Comparison of ENCODE assay signal across 15 cellular contexts in genomic region chr10:17061418-17061817, GRCh38.
DNase-seq lines count a peak whose midpoint lies in the region; ATAC-seq and TF ChIP-seq lines count a peak whose summit lies in the region.
"Had no signal": no experiment of that assay in that cellular context is flagged by ENCODE, and none has a peak within 500 bp of the region (broad histone marks: within the 10 kb centered on the region; RNA-seq: fewer than 3 reads in every experiment).

No MANE protein-coding gene starts in this region.

- CTCF ChIA-PET in HEK293 (lab: Yijun Ruan, JAX) = interaction anchor here (1.2 kb wide), 1 partner anchor 176 kb away, joined by 3 read pairs; no protein-coding TSS in a partner anchor

- H3K27ac ChIP-seq in HEK293 (ENCODE audit: extremely low read depth, low read depth, low read length) = no peak overlapping the region
- H3K27ac ChIP-seq: right atrium auricular region had no signal

- peak overlapping the region; percentile 37 for H3K27ac Mint-ChIP-seq in T-helper 17 cell
- H3K27ac Mint-ChIP-seq: CD4-positive, alpha-beta T cell; T-cell had no signal

- H3K4me1 Mint-ChIP-seq in T-helper 17 cell = peaks cover 6% of the 10 kb centered on the region

- H3K4me1 ChIP-seq in HEK293 (ENCODE audit: control insufficient read depth, insufficient read depth, low read length) (peaks cover 27% of the 10 kb centered on the region), skeletal muscle satellite cell (ENCODE audit: control insufficient read depth, insufficient read depth, low read length) (peaks cover 61% of the 10 kb centered on the region)

- no peak overlapping the region for H3K4me3 Mint-ChIP-seq in T-helper 17 cell
- H3K4me3 Mint-ChIP-seq: CD4-positive, alpha-beta T cell; naive thymus-derived CD8-positive, alpha-beta T cell; T-cell had no signal

- H3K4me3 ChIP-seq in HEK293 (ENCODE audit: low read depth, low read length) (no peak overlapping the region), skeletal muscle satellite cell (ENCODE audit: low read length) (no peak overlapping the region)
- H3K4me3 ChIP-seq: right atrium auricular region had no signal

- no peak for DNase-seq in T-helper 17 cell
- DNase-seq in fibroblast of gingiva (ENCODE audit: low read depth) = peak; percentile 39
- no peak for DNase-seq in DMS114 treated with DMSO at 0.1 percent for 48 hours (lab: John Stamatoyannopoulos, UW; ENCODE audit: unreplicated experiment)
- no peak for DNase-seq in activated CD8-positive, alpha-beta memory T cell treated with anti-CD3 and anti-CD28 coated beads, Interleukin-2, amount 50 U/mL, for 4 hours
- no peak for DNase-seq in RPMI8226
- DNase-seq: CD4-positive, alpha-beta T cell; GF-D8; kidney; naive thymus-derived CD8-positive, alpha-beta T cell; NCI-H2081; T-cell had no signal

- no peaks in the 10 kb centered on the region for H3K27me3 ChIP-seq in skeletal muscle satellite cell (ENCODE audit: control insufficient read depth, insufficient read depth, low read length)
- H3K27me3 ChIP-seq: right atrium auricular region had no signal

- H3K27me3 Mint-ChIP-seq in T-helper 17 cell = no peaks in the 10 kb centered on the region
- H3K27me3 Mint-ChIP-seq: CD4-positive, alpha-beta T cell; naive thymus-derived CD8-positive, alpha-beta T cell; T-cell had no signal

- H3K9ac ChIP-seq in skeletal muscle satellite cell (ENCODE audit: low read depth, low read length) = peak overlapping the region; percentile 81

- peaks cover 4% of the 10 kb centered on the region for H3K36me3 Mint-ChIP-seq in T-helper 17 cell (ENCODE audit: low read depth)

- H3K4me2 ChIP-seq in skeletal muscle satellite cell (ENCODE audit: low read length) = peak overlapping the region; percentile 76

- H3K36me3 ChIP-seq in HEK293 (ENCODE audit: control insufficient read depth in 2 of 2, insufficient read depth in 1 of 2, low read length in 2 of 2) = no peaks in the 10 kb centered on the region
- H3K36me3 ChIP-seq in skeletal muscle satellite cell (ENCODE audit: insufficient read depth, low read length) = no peaks in the 10 kb centered on the region
- H3K36me3 ChIP-seq: right atrium auricular region had no signal

- ATAC-seq in T-helper 17 cell = no peak
- ATAC-seq in HG03378 (IDR thresholded peaks at IDR 0.05; ENCODE audit: unreplicated experiment) = no peak
- ATAC-seq: naive thymus-derived CD8-positive, alpha-beta T cell; T-cell had no signal

- POLR2A ChIA-PET in HEK293 (lab: Yijun Ruan, JAX) = interaction anchor here (4.0 kb wide), 1 partner anchor 168 kb away, joined by 31 read pairs; no protein-coding TSS in a partner anchor

- no peak for TF ChIP-seq CTCF in HEK293 (tag by site-specific recombination; IDR thresholded peaks at IDR 0.05)

- H3K9me3 ChIP-seq in HEK293 (ENCODE audit: control insufficient read depth, insufficient read depth, low read depth, low read length) (no peaks in the 10 kb centered on the region), T-helper 17 cell (ENCODE audit: control insufficient read depth, low read length, poor library complexity, severe bottlenecking) (no peaks in the 10 kb centered on the region), skeletal muscle satellite cell (replicated peaks; ENCODE audit: low read length) (no peaks in the 10 kb centered on the region)
- H3K9me3 ChIP-seq: right atrium auricular region had no signal

TF ChIP-seq in HEK293, 187 proteins besides CTCF, POLR2A, EP300 and RAD21:
- TF ChIP-seq EGR2 (tag by site-specific recombination; IDR thresholded peaks at IDR 0.05; ENCODE audit: low read depth) (peak; percentile 46), ZFHX2 (tag by site-specific recombination; conservative IDR thresholded peaks at IDR 0.05) (peak; percentile 51), ZNF211 (tag by site-specific recombination; IDR thresholded peaks at IDR 0.05; ENCODE audit: low read depth) (no peak), PRDM4 (tag by site-specific recombination; IDR thresholded peaks at IDR 0.05) (no peak), PBX3 (CRISPR knock-in tag; IDR thresholded peaks at IDR 0.05) (no peak), ZNF76 (tag by site-specific recombination; IDR thresholded peaks at IDR 0.05; ENCODE audit: borderline replicate concordance, low read depth) (no peak), ZNF121 (tag by site-specific recombination; IDR thresholded peaks at IDR 0.05) (no peak), ZNF362 (tag by site-specific recombination; IDR thresholded peaks at IDR 0.05) (no peak), SP7 (tag by site-specific recombination; IDR thresholded peaks at IDR 0.05) (no peak), ZNF174 (tag by site-specific recombination; IDR thresholded peaks at IDR 0.05) (no peak), ZNF10 (tag by site-specific recombination; IDR thresholded peaks at IDR 0.05) (0 out of 2 replicates have a peak, but pooled peaks have one; percentile 24)
